Comparison of ENCODE assay signal across 8 cellular contexts in genomic region chrX:68462653-68463052, GRCh38. TPM values are rescaled to one million over a fixed set of nuclear protein-coding genes. Genes with fewer than 3 reads are reported as not detected.
DNase-seq lines count a peak whose midpoint lies in the region; ATAC-seq, FAIRE-seq and TF ChIP-seq lines count a peak whose summit lies in the region.

No MANE protein-coding gene starts in this region.

- H3K27ac ChIP-seq in brain microvascular endothelial cell (peak overlapping the region; percentile 59), right lobe of liver (no peak overlapping the region)

- no peaks in the 10 kb centered on the region for H3K27me3 ChIP-seq in brain microvascular endothelial cell (replicated peaks)
- no peaks in the 10 kb centered on the region for H3K27me3 ChIP-seq in right lobe of liver

- H3K4me1 ChIP-seq in right lobe of liver: no peaks in the 10 kb centered on the region

- peak; percentile 52 for TF ChIP-seq CTCF in brain microvascular endothelial cell (IDR thresholded peaks at IDR 0.05; ENCODE audit: low read depth, low read length, missing control alignments)
- peak; percentile 34 to 38 (median 37) for TF ChIP-seq CTCF in right lobe of liver (IDR thresholded peaks at IDR 0.05)

- H3K36me3 ChIP-seq in brain microvascular endothelial cell (replicated peaks) (no peaks in the 10 kb centered on the region), right lobe of liver (no peaks in the 10 kb centered on the region)

- DNase-seq in NCI-H446 (lab: John Stamatoyannopoulos, UW) (peak; percentile 1 to 37), NCI-H446 treated with DMSO at 0.1 percent for 48 hours (lab: John Stamatoyannopoulos, UW) (no peak), H54 (ENCODE audit: insufficient read length, low spot score) (no peak), NCI-H524 treated with DMSO at 0.1 percent for 48 hours (lab: John Stamatoyannopoulos, UW) (peak; percentile 27), brain microvascular endothelial cell (peak; percentile 45), right lobe of liver (no peak), ureter (ENCODE audit: low spot score) (no peak)
- no peak for DNase-seq in stimulated activated naive CD4-positive, alpha-beta T cell treated with Interleukin-2 at 50 U/mL for 16 hours (lab: John Stamatoyannopoulos, UW)

- no peak overlapping the region for H3K4me3 ChIP-seq in brain microvascular endothelial cell (ENCODE audit: low read depth, low read length)
- no peak overlapping the region for H3K4me3 ChIP-seq in right lobe of liver

- no peaks in the 10 kb centered on the region for H3K9me3 ChIP-seq in right lobe of liver

- peak; percentile 86 for FAIRE-seq in H54 (lab: Jason Lieb, UNC)

- intact Hi-C loops in right lobe of liver (cut with DNase I): no loop called here

- 20% methylated on average over 6 of the region's 8 CpGs for WGBS in right lobe of liver (ENCODE audit: insufficient coverage, low coverage, low lambda C conversion rate, missing lambda C conversion rate)

- TF ChIP-seq POLR2A in H54 (IDR thresholded peaks at IDR 0.05; ENCODE audit: low read depth, low read length): no peak
- TF ChIP-seq POLR2A in right lobe of liver (IDR thresholded peaks at IDR 0.05): no peak

- in situ Hi-C loops in brain microvascular endothelial cell (cut with HindIII; ENCODE audit: low pct_ligation_motif_present, low sequenced_read_pairs): no loop called here

- no peak for ATAC-seq in right lobe of liver

RNA-seq across cellular contexts. Expression of gene OPHN1, which starts 29.4 kb away (rescaled TPM):
- total RNA-seq in right lobe of liver (1 to 10 TPM in 2 of 6 experiments, under 1 TPM in 4; 0.47 to 1.2 (median 0.81) TPM), ureter (11.4 TPM)

RNA-seq across cellular contexts. Expression of gene YIPF6, which starts 36.2 kb away (rescaled TPM):
- 10 to 100 TPM; 24.9 to 37.0 (median 30.9) TPM for total RNA-seq in right lobe of liver
- 41.3 TPM for total RNA-seq in ureter

Comparison
In these comparisons a context has a peak if more than half of its experiments do, and no peak if none do; other contexts are left out.
1. DNase-seq: peak in NCI-H446 (2 of 2), NCI-H524 treated with DMSO at 0.1 percent for 48 hours (single experiment) and brain microvascular endothelial cell (single experiment); none in NCI-H446 treated with DMSO at 0.1 percent for 48 hours (single experiment), H54 (single experiment), right lobe of liver (0 of 3), ureter (single experiment) and stimulated activated naive CD4-positive, alpha-beta T cell treated with Interleukin-2 at 50 U/mL for 16 hours (single experiment).